21 cellular contexts compared by ENCODE assay signal in the genomic region with DNA sequence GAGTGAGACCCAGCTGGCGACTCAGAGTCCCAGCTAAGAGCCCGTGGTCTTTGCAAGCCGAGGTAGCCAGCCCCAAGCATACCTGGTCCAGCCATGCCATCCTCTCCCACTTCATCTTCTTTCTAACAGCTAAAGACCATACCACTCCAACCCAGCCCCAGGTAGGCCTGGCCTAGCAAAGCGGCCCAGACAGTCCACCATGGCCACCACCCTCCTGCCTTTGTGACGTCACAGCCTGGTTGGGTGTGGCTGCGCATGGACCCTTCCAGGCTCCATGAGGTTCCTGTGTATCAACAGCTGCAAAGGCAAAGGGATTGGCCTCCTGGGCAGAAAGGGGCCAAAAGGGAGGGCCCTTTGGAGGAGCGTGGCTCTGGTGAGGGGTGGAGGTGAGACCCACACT. TPM values are rescaled to one million over a fixed set of nuclear protein-coding genes. Genes with fewer than 3 reads are reported as not detected.
A peak's percentile ranks its signal among the peaks of the same experiment; 100 is the strongest.
DNase-seq lines count a peak whose midpoint lies in the region; ATAC-seq, FAIRE-seq and TF ChIP-seq lines count a peak whose summit lies in the region.
"Had no signal": no experiment of that assay in that cellular context is flagged by ENCODE, and none has a peak within 500 bp of the region (broad histone marks: within the 10 kb centered on the region; RNA-seq: fewer than 3 reads in every experiment).

No MANE protein-coding gene starts in this region.

- peaks cover 27% of the 10 kb centered on the region for H3K4me1 ChIP-seq in A549
- peaks cover 22 to 70% of the 10 kb centered on the region in 2 donors for H3K4me1 ChIP-seq in thoracic aorta (ENCODE audit: control insufficient read depth in 1 of 2, low read depth in 2 of 2)
- peaks cover 8 to 33% (median 23%) of the 10 kb centered on the region in 6 donors for H3K4me1 ChIP-seq in spleen
- H3K4me1 ChIP-seq: Caco-2 had no signal

- H3K9ac ChIP-seq in neural cell (ENCODE audit: low read length): no peak overlapping the region

- H4K20me1 ChIP-seq in neural cell (ENCODE audit: insufficient read depth): peaks cover 16% of the 10 kb centered on the region

- peaks cover 0 to 2% (median 0%) of the 10 kb centered on the region in 5 experiments for H3K9me3 Mint-ChIP-seq in brain
- H3K9me3 Mint-ChIP-seq: CD4-positive, alpha-beta T cell; GM23338; IgD-negative memory B cell had no signal

- no peaks in the 10 kb centered on the region for H3K36me3 Mint-ChIP-seq in brain
- H3K36me3 Mint-ChIP-seq: IgD-negative memory B cell had no signal

- H3F3A ChIP-seq in neural cell (ENCODE audit: insufficient read depth, low read length, poor library complexity, severe bottlenecking): peaks cover 3% of the 10 kb centered on the region

- H3K27ac ChIP-seq in A549 (no peak overlapping the region), neural cell (ENCODE audit: low read length) (no peak overlapping the region), thoracic aorta (peak overlapping the region; percentile 23 to 76), spleen (no peak overlapping the region)
- H3K27ac ChIP-seq: C4-2B, HL-60 had no signal

- H3K4me2 ChIP-seq in A549 (peak overlapping the region; percentile 97; the same call in 1 of the 3 replicates), neural cell (ENCODE audit: low read length) (no peak overlapping the region)
- H3K4me2 ChIP-seq: GM23338 had no signal

- H3K4me3 ChIP-seq in A549: no peak overlapping the region
- peak overlapping the region; percentile 88 for H3K4me3 ChIP-seq in neural cell (ENCODE audit: low read length)
- no peak overlapping the region for H3K4me3 ChIP-seq in thoracic aorta
- H3K4me3 ChIP-seq in spleen: no peak overlapping the region
- H3K4me3 ChIP-seq: GM23338 had no signal

- no peak overlapping the region for H2AFZ ChIP-seq in neural cell (ENCODE audit: low read depth, low read length)
- H2AFZ ChIP-seq: GM23338 had no signal

- TF ChIP-seq RAD21 in A549 (conservative IDR thresholded peaks at IDR 0.05 in 1 of 2, IDR thresholded peaks at IDR 0.05 in 1 of 2): no peak
- no peak for TF ChIP-seq RAD21 in neural cell (conservative IDR thresholded peaks at IDR 0.05)

- FAIRE-seq in A549 (lab: Jason Lieb, UNC): no peak
- FAIRE-seq: D721Med, G401.6, GM12891, GM19239, H54, HTR-8/SVneo had no signal

- H3K27me3 ChIP-seq in neural cell (ENCODE audit: insufficient read depth, low read depth, low read length): peaks cover 13% of the 10 kb centered on the region
- H3K27me3 ChIP-seq in thoracic aorta (replicated peaks; ENCODE audit: insufficient read depth): no peaks in the 10 kb centered on the region
- peaks cover 2 to 84% (median 58%) of the 10 kb centered on the region in 7 donors for H3K27me3 ChIP-seq in spleen (replicated peaks in 1 of 7)

- H3K9me3 ChIP-seq in A549 (no peaks in the 10 kb centered on the region), neural cell (ENCODE audit: low read length) (no peaks in the 10 kb centered on the region), thoracic aorta (no peaks in the 10 kb centered on the region), spleen (no peaks in the 10 kb centered on the region)
- H3K9me3 ChIP-seq: Caco-2 had no signal

- H3K36me3 ChIP-seq in neural cell (ENCODE audit: insufficient read depth, low read length) (no peaks in the 10 kb centered on the region), thoracic aorta (no peaks in the 10 kb centered on the region), spleen (no peaks in the 10 kb centered on the region)

- TF ChIP-seq CTCF in A549 (IDR thresholded peaks at IDR 0.05) (no peak), brain (conservative IDR thresholded peaks at IDR 0.05) (no peak), neural cell (IDR thresholded peaks at IDR 0.05; ENCODE audit: poor library complexity, severe bottlenecking) (no peak), thoracic aorta (IDR thresholded peaks at IDR 0.05) (no peak), spleen (IDR thresholded peaks at IDR 0.05 in 8 of 11, conservative IDR thresholded peaks at IDR 0.05 in 3 of 11) (no peak)

- DNase-seq in A549 (ENCODE audit: low read depth in 1 of 2, low spot score in 1 of 2) (no peak), thoracic aorta (ENCODE audit: low spot score) (no peak), spleen (no peak), AML-193 (lab: John Stamatoyannopoulos, UW) (no peak), ACHN (no peak)
- DNase-seq: 8988T; Caco-2; CD4-positive, alpha-beta T cell; HCEC 1CT had no signal

- CTCF ChIA-PET in A549 (lab: Yijun Ruan, JAX): interaction anchor here (1.2 to 15.0 kb wide), 4 partner anchors 9 to 199 kb away, joined by 3 to 201 read pairs (median 64); no protein-coding TSS in a partner anchor

- no peak overlapping the region for H3K27ac Mint-ChIP-seq in brain
- H3K27ac Mint-ChIP-seq: CD4-positive, alpha-beta T cell; GM23338 had no signal

- POLR2A ChIA-PET in A549 (lab: Yijun Ruan, JAX): no interaction called here

- H3K9me2 ChIP-seq in neural cell (ENCODE audit: insufficient read depth, low read length): no peaks in the 10 kb centered on the region

- ATAC-seq in A549 (no peak), thoracic aorta (ENCODE audit: insufficient number of reproducible peaks, low FRiP score, low read depth) (no peak)
- ATAC-seq: GM23338 had no signal

- TF ChIP-seq POLR2A in A549 (IDR thresholded peaks at IDR 0.05; ENCODE audit: low read length) (no peak), spleen (IDR thresholded peaks at IDR 0.05) (no peak)

- H3K4me3 Mint-ChIP-seq in brain: peak overlapping the region in 3 of 5 experiments; percentile 27 to 99 (median 97)
- H3K4me3 Mint-ChIP-seq: CD4-positive, alpha-beta T cell; GM23338; IgD-negative memory B cell had no signal

- peaks cover 63% of the 10 kb centered on the region for H3K79me2 ChIP-seq in neural cell (replicated peaks; ENCODE audit: insufficient read depth, low read length)

- intact Hi-C loops in spleen (cut with DNase I; ENCODE audit: low total_unique reads): no loop called here

- in situ Hi-C loops in ACHN (cut with HindIII; ENCODE audit: low pct_ligation_motif_present, low pct_unique_long_range_greater_than_20kb, low sequenced_read_pairs): no loop called here

- H3K27me3 Mint-ChIP-seq in brain: peaks cover 23% of the 10 kb centered on the region

- whole genome bisulfite sequencing in A549 (ENCODE audit: missing lambda C conversion rate): 58% methylated on average over 7 of the region's 7 CpGs
- 40 to 91% (median 87%) methylated on average over 1 to 7 of the region's 7 CpGs for WGBS in spleen, 5 donors

- peaks cover 53% of the 10 kb centered on the region for H3K4me1 Mint-ChIP-seq in brain

- TF ChIP-seq EP300 in A549 (IDR thresholded peaks at IDR 0.05): no peak
- no peak for TF ChIP-seq EP300 in neural cell (conservative IDR thresholded peaks at IDR 0.05; ENCODE audit: poor library complexity, severe bottlenecking)

TF ChIP-seq in A549, 52 proteins besides CTCF, POLR2A, EP300 and RAD21 (continues in another document):
- TF ChIP-seq JUNB (IDR thresholded peaks at IDR 0.05): no peak
- no peak for TF ChIP-seq NR3C1 (IDR thresholded peaks at IDR 0.05)
- TF ChIP-seq HOXB5 (CRISPR knock-in tag; IDR thresholded peaks at IDR 0.05): no peak
- TF ChIP-seq, protein P1, sequence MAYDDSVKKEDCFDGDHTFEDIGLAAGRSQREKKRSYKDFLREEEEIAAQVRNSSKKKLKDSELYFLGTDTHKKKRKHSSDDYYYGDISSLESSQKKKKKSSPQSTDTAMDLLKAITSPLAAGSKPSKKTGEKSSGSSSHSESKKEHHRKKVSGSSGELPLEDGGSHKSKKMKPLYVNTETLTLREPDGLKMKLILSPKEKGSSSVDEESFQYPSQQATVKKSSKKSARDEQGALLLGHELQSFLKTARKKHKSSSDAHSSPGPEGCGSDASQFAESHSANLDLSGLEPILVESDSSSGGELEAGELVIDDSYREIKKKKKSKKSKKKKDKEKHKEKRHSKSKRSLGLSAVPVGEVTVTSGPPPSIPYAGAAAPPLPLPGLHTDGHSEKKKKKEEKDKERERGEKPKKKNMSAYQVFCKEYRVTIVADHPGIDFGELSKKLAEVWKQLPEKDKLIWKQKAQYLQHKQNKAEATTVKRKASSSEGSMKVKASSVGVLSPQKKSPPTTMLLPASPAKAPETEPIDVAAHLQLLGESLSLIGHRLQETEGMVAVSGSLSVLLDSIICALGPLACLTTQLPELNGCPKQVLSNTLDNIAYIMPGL (CRISPR knock-in tag; IDR thresholded peaks at IDR 0.05; ENCODE audit: borderline replicate concordance): no peak
- no peak for TF ChIP-seq FOXS1 (CRISPR knock-in tag; IDR thresholded peaks at IDR 0.05)
- no peak for TF ChIP-seq RNF2 (IDR thresholded peaks at IDR 0.05; ENCODE audit: borderline replicate concordance, low read depth)

TF ChIP-seq in neural cell, 6 proteins besides CTCF, POLR2A, EP300 and RAD21:
- no peak for TF ChIP-seq MXI1 (conservative IDR thresholded peaks at IDR 0.05; ENCODE audit: poor library complexity, severe bottlenecking)

RNA-seq across cellular contexts. Expression of a gene that starts 4.1 kb away (rescaled TPM):
- polyA plus RNA-seq in A549 (2011; rRNA removed): 55.2 and 86.5 TPM in 2 replicates
- 48.2 and 56.5 TPM in 2 replicates for polyA plus RNA-seq in A549 (2012; cell fraction: cytosol; rRNA removed)
- polyA plus RNA-seq in A549 (2012; cell fraction: nucleus; rRNA removed): 111 and 135 TPM in 2 replicates
- polyA plus RNA-seq in A549 (2017; fragmentation: RNase III; extraction: RNeasy Plus Mini Kit Qiagen cat#74134 plus additional on column Dnase treatment): 50.3 to 60.8 TPM (median 55.0 TPM) in 3 replicates
- 242 and 247 TPM in 2 replicates for polyA minus RNA-seq in A549 (2011; rRNA and poly(A)+ RNA removed)
- 12.5 TPM for polyA plus RNA-seq in brain (ENCODE audit: insufficient read depth, low read depth, low replicate concordance)
- polyA plus RNA-seq in neural cell: 42.3 and 42.7 TPM in 2 replicates
- polyA minus RNA-seq in neural cell: 135 and 140 TPM in 2 replicates
- total RNA-seq in thoracic aorta: 10 to 100 TPM; 84.9 to 87.3 TPM
- 1 to 10 TPM in 6 of 7 donors, under 1 TPM in 1; 0.33 to 6.6 (median 2.2) TPM for total RNA-seq in spleen
- 1 to 10 TPM; 1.3 to 2.4 (median 1.6) TPM for polyA plus RNA-seq in spleen
- total RNA-seq: Caco-2 had no signal
- polyA plus RNA-seq: IgD-negative memory B cell had no signal

Comparison
In these comparisons a context has a peak if more than half of its experiments do, and no peak if none do; other contexts are left out.
1. H3K27ac ChIP-seq: peak in thoracic aorta (2 of 2); none in A549 (0 of 2), neural cell (single experiment) and spleen (0 of 8).